ENCODE assay signal across 25 cellular contexts in genomic region chr10:80633383-80633860, GRCh38.
A peak's percentile ranks its signal among the peaks of the same experiment; 100 is the strongest.
DNase-seq lines count a peak whose midpoint lies in the region; ATAC-seq, FAIRE-seq and TF ChIP-seq lines count a peak whose summit lies in the region.
"Had no signal": no experiment of that assay in that cellular context is flagged by ENCODE, and none has a peak within 500 bp of the region (broad histone marks: within the 10 kb centered on the region; RNA-seq: fewer than 3 reads in every experiment).

No MANE protein-coding gene starts in this region.

- H3K36me3 ChIP-seq in neuronal stem cell (replicated peaks in 1 of 2; ENCODE audit: control insufficient read depth in 2 of 2, insufficient read depth in 2 of 2, low read length in 2 of 2) (no peaks in the 10 kb centered on the region), trophoblast cell (ENCODE audit: control insufficient read depth in 1 of 2, insufficient read depth in 2 of 2, low read length in 2 of 2) (no peaks in the 10 kb centered on the region), pancreas (no peaks in the 10 kb centered on the region)

- H3K23ac ChIP-seq in neuronal stem cell (ENCODE audit: low read depth, low read length, poor library complexity) (no peak overlapping the region), trophoblast cell (ENCODE audit: low read length) (no peak overlapping the region)

- no peak overlapping the region for H3K18ac ChIP-seq in neuronal stem cell (ENCODE audit: low read length)
- no peak overlapping the region for H3K18ac ChIP-seq in trophoblast cell (ENCODE audit: low read length)

- H3K4me1 ChIP-seq in neuronal stem cell (ENCODE audit: control insufficient read depth in 2 of 2, insufficient read depth in 1 of 2, low read depth in 1 of 2, low read length in 2 of 2) (no peaks in the 10 kb centered on the region), trophoblast cell (ENCODE audit: control insufficient read depth in 1 of 2, insufficient read depth in 2 of 2, low read length in 2 of 2) (no peaks in the 10 kb centered on the region), pancreas (no peaks in the 10 kb centered on the region)
- H3K4me1 ChIP-seq: Caco-2 had no signal

- H2BK12ac ChIP-seq in neuronal stem cell (ENCODE audit: low read length): no peak overlapping the region
- no peak overlapping the region for H2BK12ac ChIP-seq in trophoblast cell (ENCODE audit: low read length)

- H3K4ac ChIP-seq in neuronal stem cell (ENCODE audit: low read length): no peak overlapping the region
- no peak overlapping the region for H3K4ac ChIP-seq in trophoblast cell (ENCODE audit: low read depth, low read length)

- H4K8ac ChIP-seq in neuronal stem cell (ENCODE audit: low read depth, low read length) (no peak overlapping the region), trophoblast cell (ENCODE audit: low read depth, low read length) (no peak overlapping the region)

- H3K4me3 ChIP-seq in HL-60 (replicated peaks; ENCODE audit: insufficient read depth, low read length) (no peak overlapping the region), neuronal stem cell (ENCODE audit: low read length in 2 of 2) (no peak overlapping the region), trophoblast cell (ENCODE audit: low read depth, low read length) (no peak overlapping the region), pancreas (no peak overlapping the region)
- H3K4me3 ChIP-seq: BLaER1 treated with 17β-estradiol and CSF1 and Interleukin-3, amounts not matched to agents 10 nM and 100 nM had no signal

- no peak overlapping the region for H3K14ac ChIP-seq in neuronal stem cell (ENCODE audit: low read length)
- H3K14ac ChIP-seq in trophoblast cell (ENCODE audit: low read length): no peak overlapping the region

- H2BK120ac ChIP-seq in neuronal stem cell (ENCODE audit: low read depth, low read length): no peak overlapping the region
- H2BK120ac ChIP-seq in trophoblast cell (ENCODE audit: insufficient read depth, low read length, poor library complexity): no peak overlapping the region

- no peaks in the 10 kb centered on the region for H3K36me3 Mint-ChIP-seq in mesothelial cell of epicardium
- H3K36me3 Mint-ChIP-seq: CD8-positive, alpha-beta T cell had no signal

- no peaks in the 10 kb centered on the region for H3K9me3 ChIP-seq in neuronal stem cell (replicated peaks in 1 of 2; ENCODE audit: control insufficient read depth in 2 of 2, insufficient read depth in 1 of 2, low read depth in 1 of 2, low read length in 2 of 2)
- H3K9me3 ChIP-seq in trophoblast cell (ENCODE audit: insufficient read depth, low read depth, low read length): no peaks in the 10 kb centered on the region
- no peaks in the 10 kb centered on the region for H3K9me3 ChIP-seq in pancreas
- H3K9me3 ChIP-seq: Caco-2 had no signal

- no peak for FAIRE-seq in pancreas (lab: Jason Lieb, UNC)
- FAIRE-seq: A204.1, D721Med, G401.6, GM12891, GM19239 had no signal

- no peak overlapping the region for H4K12ac ChIP-seq in trophoblast cell (ENCODE audit: low read depth, low read length)

- intact Hi-C loops in pancreas (cut with DNase I): no loop called here

- DNase-seq in HL-60 (ENCODE audit: low read depth in 1 of 2, low spot score in 1 of 2) (no peak), amniotic epithelial cell (ENCODE audit: low read depth) (peak; percentile 21), neuronal stem cell (ENCODE audit: low spot score) (no peak), trophoblast cell (peak; percentile 49 to 91), mesothelial cell of epicardium (ENCODE audit: low spot score in 2 of 2, unreplicated experiment in 2 of 2) (no peak), pancreas (no peak), NCI-H774 (lab: John Stamatoyannopoulos, UW) (no peak)
- DNase-seq: 8988T; ACHN; AML-193; Caco-2; Calu3; CD4-positive, alpha-beta T cell; CD8-positive, alpha-beta T cell; DMS79 treated with DMSO at 0.1 percent for 48 hours; GF-D8 had no signal

- peaks cover 21% of the 10 kb centered on the region for H3K27me3 Mint-ChIP-seq in mesothelial cell of epicardium (ENCODE audit: low read depth)

- H2AFZ ChIP-seq in neuronal stem cell (ENCODE audit: low read length) (no peak overlapping the region), trophoblast cell (ENCODE audit: insufficient read depth, low read length, poor library complexity) (no peak overlapping the region)

- H3K4me2 ChIP-seq in neuronal stem cell (ENCODE audit: insufficient read depth, low read length, poor library complexity, severe bottlenecking) (no peak overlapping the region), trophoblast cell (ENCODE audit: low read length) (no peak overlapping the region)

- peaks cover 11% of the 10 kb centered on the region for H3K9me3 Mint-ChIP-seq in mesothelial cell of epicardium
- H3K9me3 Mint-ChIP-seq: CD4-positive, alpha-beta T cell; CD8-positive, alpha-beta T cell had no signal

- H3K79me1 ChIP-seq in neuronal stem cell (ENCODE audit: low read depth, low read length) (no peaks in the 10 kb centered on the region), trophoblast cell (ENCODE audit: low read length) (no peaks in the 10 kb centered on the region)

- H2BK5ac ChIP-seq in neuronal stem cell (ENCODE audit: low read length): peak overlapping the region; percentile 39
- H2BK5ac ChIP-seq in trophoblast cell (ENCODE audit: low read depth, low read length, poor library complexity): no peak overlapping the region

- no peaks in the 10 kb centered on the region for H3K79me2 ChIP-seq in trophoblast cell (ENCODE audit: control insufficient read depth, insufficient read depth, low read length, poor library complexity)

- H3K9ac ChIP-seq in neuronal stem cell (ENCODE audit: low read depth, low read length, poor library complexity): no peak overlapping the region
- H3K9ac ChIP-seq in trophoblast cell (ENCODE audit: low read length): no peak overlapping the region
- H3K9ac ChIP-seq: BLaER1 treated with 17β-estradiol and CSF1 and Interleukin-3, amounts not matched to agents 10 nM and 100 nM had no signal

- no peak overlapping the region for H2BK15ac ChIP-seq in neuronal stem cell (ENCODE audit: low read length)

- H2AK5ac ChIP-seq in neuronal stem cell (ENCODE audit: low read depth, low read length) (no peak overlapping the region), trophoblast cell (ENCODE audit: low read length) (no peak overlapping the region)

- WGBS in neuronal stem cell (ENCODE audit: extremely low coverage in 2 of 2, insufficient read length in 2 of 2, insufficient replicate concordance in 1 of 2), 2 donors: no CpG with 5 or more reads among the region's 4 CpGs
- no CpG with 5 or more reads among the region's 4 CpGs for WGBS in trophoblast cell (ENCODE audit: extremely low coverage, insufficient coverage, insufficient read length)
- WGBS in pancreas, 2 donors: 32 to 37% methylated on average over 4 of the region's 4 CpGs

- H3K27me3 ChIP-seq in HL-60 (ENCODE audit: insufficient read depth, poor library complexity, severe bottlenecking) (no peaks in the 10 kb centered on the region), neuronal stem cell (ENCODE audit: control insufficient read depth in 3 of 3, insufficient read depth in 3 of 3, low read depth in 1 of 3, low read length in 3 of 3) (no peaks in the 10 kb centered on the region), trophoblast cell (ENCODE audit: insufficient read depth, low read length) (no peaks in the 10 kb centered on the region), pancreas (no peaks in the 10 kb centered on the region)
- H3K27me3 ChIP-seq: BLaER1 treated with 17β-estradiol and CSF1 and Interleukin-3, amounts not matched to agents 10 nM and 100 nM had no signal

- H3K4me1 Mint-ChIP-seq in mesothelial cell of epicardium: peaks cover 3% of the 10 kb centered on the region
- H3K4me1 Mint-ChIP-seq: B cell had no signal

- H3K27ac ChIP-seq in HL-60 (replicated peaks) (peak overlapping the region; percentile 35), neuronal stem cell (replicated peaks; ENCODE audit: low read length) (no peak overlapping the region), trophoblast cell (ENCODE audit: low read depth, low read length) (no peak overlapping the region), pancreas (no peak overlapping the region)
- H3K27ac ChIP-seq: C4-2B had no signal

- H4K91ac ChIP-seq in neuronal stem cell (ENCODE audit: low read depth, low read length, poor library complexity) (no peak overlapping the region), trophoblast cell (ENCODE audit: low read depth, low read length) (no peak overlapping the region)

- ATAC-seq in pancreas (no peak), HG02840 (IDR thresholded peaks at IDR 0.05; ENCODE audit: low FRiP score, unreplicated experiment) (no peak)
- ATAC-seq: CD8-positive, alpha-beta T cell had no signal

- no peak overlapping the region for H3K4me3 Mint-ChIP-seq in mesothelial cell of epicardium
- H3K4me3 Mint-ChIP-seq: B cell; CD4-positive, alpha-beta T cell; CD8-positive, alpha-beta T cell had no signal

- H3K27ac Mint-ChIP-seq in mesothelial cell of epicardium: no peak overlapping the region
- H3K27ac Mint-ChIP-seq: B cell; CD4-positive, alpha-beta T cell; CD8-positive, alpha-beta T cell had no signal

- TF ChIP-seq CTCF in HL-60 (IDR thresholded peaks at IDR 0.05; ENCODE audit: insufficient read depth, low read length): no peak
- no peak for TF ChIP-seq CTCF in mesothelial cell of epicardium (IDR thresholded peaks at IDR 0.05; ENCODE audit: unreplicated experiment)
- no peak for TF ChIP-seq CTCF in pancreas (IDR thresholded peaks at IDR 0.05)

Comparison
In these comparisons a context has a peak if more than half of its experiments do, and no peak if none do; other contexts are left out.
1. DNase-seq: peak in amniotic epithelial cell (single experiment) and trophoblast cell (2 of 2); none in HL-60 (0 of 2), neuronal stem cell (single experiment), mesothelial cell of epicardium (0 of 2), pancreas (0 of 6) and NCI-H774 (single experiment).